In genomic region chrX:22141061-22141460, GRCh38 we compare ENCODE assay signal across 20 cellular contexts.
A peak's percentile ranks its signal among the peaks of the same experiment; 100 is the strongest.
DNase-seq lines count a peak whose midpoint lies in the region; ATAC-seq, FAIRE-seq and TF ChIP-seq lines count a peak whose summit lies in the region.
"Had no signal": no experiment of that assay in that cellular context is flagged by ENCODE, and none has a peak within 500 bp of the region (broad histone marks: within the 10 kb centered on the region; RNA-seq: fewer than 3 reads in every experiment).

No MANE protein-coding gene starts in this region.

- H3K27ac Mint-ChIP-seq in astrocyte (ENCODE audit: unreplicated experiment) = no peak overlapping the region
- H3K27ac Mint-ChIP-seq: CD4-positive, alpha-beta memory T cell had no signal

- peaks cover 7% of the 10 kb centered on the region for H3K4me1 Mint-ChIP-seq in astrocyte (ENCODE audit: low read depth, unreplicated experiment)

- no peak for TF ChIP-seq EP300 in tibial nerve (IDR thresholded peaks at IDR 0.05)

- intact Hi-C loops in aorta (cut with DNase I) = no loop called here

- H3K4me3 ChIP-seq in astrocyte (ENCODE audit: insufficient read depth, low read depth, low read length) (no peak overlapping the region), aorta (ENCODE audit: low read length in 2 of 2) (no peak overlapping the region), tibial nerve (no peak overlapping the region)
- H3K4me3 ChIP-seq: A549 had no signal

- H3K9ac ChIP-seq in astrocyte (ENCODE audit: low read length) = no peak overlapping the region

- H3K9me3 ChIP-seq in astrocyte (ENCODE audit: insufficient read depth, low read depth, low read length) = no peaks in the 10 kb centered on the region
- H3K9me3 ChIP-seq in aorta (ENCODE audit: control insufficient read depth, low read length) = no peaks in the 10 kb centered on the region
- no peaks in the 10 kb centered on the region for H3K9me3 ChIP-seq in tibial nerve
- H3K9me3 ChIP-seq: A549, BE2C had no signal

- no peak overlapping the region for H3K4me2 ChIP-seq in astrocyte (ENCODE audit: low read length)
- H3K4me2 ChIP-seq: A549 had no signal

- DNase-seq in M059J (ENCODE audit: low read depth) (peak; percentile 8), astrocyte (ENCODE audit: low read depth) (no peak), aorta (no peak), tibial nerve (ENCODE audit: low spot score in 2 of 2) (no peak)
- DNase-seq in activated naive CD4-positive, alpha-beta T cell treated with anti-CD3 and anti-CD28 coated beads, Interleukin-2, amount 50 U/mL, for 16 hours = no peak
- DNase-seq: BE2C; CD4-positive, alpha-beta memory T cell; DMS153; DMS79 treated with DMSO at 0.1 percent for 48 hours; EL; GDM1; IMR-90 had no signal

- whole genome bisulfite sequencing in aorta, 2 donors = 95 to 96% methylated on average over 1 of the region's 1 CpG
- 88 to 90% methylated on average over 1 of the region's 1 CpG for WGBS in tibial nerve, 2 donors

- H3K27me3 Mint-ChIP-seq in astrocyte (ENCODE audit: low read depth, unreplicated experiment) = no peaks in the 10 kb centered on the region
- H3K27me3 Mint-ChIP-seq: CD4-positive, alpha-beta memory T cell had no signal

- FAIRE-seq in astrocyte (lab: Jason Lieb, UNC) = peak; percentile 92
- FAIRE-seq: D721Med, GM12892, GM19239 had no signal

- no peak overlapping the region for H2AFZ ChIP-seq in astrocyte (ENCODE audit: low read depth, low read length)

- H3K27ac ChIP-seq in astrocyte (ENCODE audit: low read depth, low read length) (no peak overlapping the region), aorta (ENCODE audit: low read depth in 1 of 2, low read length in 2 of 2) (no peak overlapping the region), tibial nerve (no peak overlapping the region)
- H3K27ac ChIP-seq: A549, C4-2B had no signal

- no peaks in the 10 kb centered on the region for H3K79me2 ChIP-seq in astrocyte (ENCODE audit: insufficient read depth, low read length)

- TF ChIP-seq POLR2A in tibial nerve (IDR thresholded peaks at IDR 0.05) = no peak

- peaks cover 6% of the 10 kb centered on the region for H3K4me1 ChIP-seq in astrocyte (ENCODE audit: insufficient read depth, low read length)
- no peaks in the 10 kb centered on the region for H3K4me1 ChIP-seq in aorta (ENCODE audit: control insufficient read depth in 1 of 2, insufficient read depth in 2 of 2, low read length in 2 of 2)
- peaks cover 0 to 13% (median 0%) of the 10 kb centered on the region in 4 donors for H3K4me1 ChIP-seq in tibial nerve

- no peaks in the 10 kb centered on the region for H3K9me3 Mint-ChIP-seq in astrocyte (ENCODE audit: unreplicated experiment)

- ATAC-seq in esophagus mucosa = peak; percentile 39
- ATAC-seq in aorta (ENCODE audit: low FRiP score) = no peak
- no peak for ATAC-seq in HG03280 (IDR thresholded peaks at IDR 0.05; ENCODE audit: unreplicated experiment)
- ATAC-seq: A549, HCT116 had no signal

- H3K36me3 ChIP-seq in astrocyte (ENCODE audit: insufficient read depth, low read length) (no peaks in the 10 kb centered on the region), aorta (ENCODE audit: control insufficient read depth in 1 of 2, insufficient read depth in 2 of 2, low read length in 1 of 2) (no peaks in the 10 kb centered on the region), tibial nerve (no peaks in the 10 kb centered on the region)
- H3K36me3 ChIP-seq: BE2C had no signal

- no peaks in the 10 kb centered on the region for H4K20me1 ChIP-seq in astrocyte (ENCODE audit: insufficient read depth, low read length)

- H3K27me3 ChIP-seq in astrocyte (ENCODE audit: insufficient read depth, low read length) (no peaks in the 10 kb centered on the region), aorta (ENCODE audit: control insufficient read depth in 1 of 2, insufficient read depth in 2 of 2, low read length in 1 of 2) (no peaks in the 10 kb centered on the region), tibial nerve (no peaks in the 10 kb centered on the region)
- H3K27me3 ChIP-seq: BE2C had no signal

- TF ChIP-seq CTCF in astrocyte (IDR thresholded peaks at IDR 0.05; ENCODE audit: insufficient read depth, low read depth, low read length) = no peak
- no peak for TF ChIP-seq CTCF in tibial nerve (IDR thresholded peaks at IDR 0.05)

- H3K4me3 Mint-ChIP-seq in astrocyte (ENCODE audit: unreplicated experiment) = no peak overlapping the region
- H3K4me3 Mint-ChIP-seq: CD4-positive, alpha-beta memory T cell had no signal

- H3K36me3 Mint-ChIP-seq in astrocyte (ENCODE audit: low read depth, unreplicated experiment) = no peaks in the 10 kb centered on the region
- H3K36me3 Mint-ChIP-seq: CD4-positive, alpha-beta memory T cell had no signal
